14 cellular contexts compared by ENCODE assay signal in genomic region chr10:17585001-17585400, GRCh38. TPM values are rescaled to one million over a fixed set of nuclear protein-coding genes. Genes with fewer than 3 reads are reported as not detected.
DNase-seq lines count a peak whose midpoint lies in the region; ATAC-seq and TF ChIP-seq lines count a peak whose summit lies in the region.
"Had no signal": no experiment of that assay in that cellular context is flagged by ENCODE, and none has a peak within 500 bp of the region (broad histone marks: within the 10 kb centered on the region; RNA-seq: fewer than 3 reads in every experiment).

No MANE protein-coding gene starts in this region.

- H3K4me3 ChIP-seq in GM08714 (ENCODE audit: low read length): peak overlapping the region; percentile 25; the same call in 1 of the 2 replicates
- H3K4me3 ChIP-seq: heart right ventricle had no signal

- no peaks in the 10 kb centered on the region for H3K36me3 Mint-ChIP-seq in MCF 10A (ENCODE audit: insufficient read depth, unreplicated experiment)
- no peaks in the 10 kb centered on the region for H3K36me3 Mint-ChIP-seq in effector memory CD8-positive, alpha-beta T cell (ENCODE audit: insufficient read depth)
- H3K36me3 Mint-ChIP-seq: activated naive CD8-positive, alpha-beta T cell treated with anti-CD3 and anti-CD28 coated beads, Interleukin-2, amount 10 ng/mL, durations not matched to agents 7 days and 5 days; memory B cell had no signal

- CTCF ChIA-PET in MCF 10A (lab: Yijun Ruan, JAX): no interaction called here

- DNase-seq in NOMO-1 treated with DMSO at 0.1 percent for 48 hours (lab: John Stamatoyannopoulos, UW; ENCODE audit: unreplicated experiment) (peak; percentile 80), MCF 10A (ENCODE audit: unreplicated experiment) (no peak), AG08396 (ENCODE audit: low spot score) (no peak), HPDE6-E6E7 (ENCODE audit: extremely low spot score) (no peak)
- DNase-seq in effector memory CD8-positive, alpha-beta T cell: no peak
- DNase-seq: activated CD4-positive, alpha-beta T cell treated with anti-CD3 and anti-CD28 coated beads for 36 hours; activated naive CD8-positive, alpha-beta T cell treated with anti-CD3 and anti-CD28 coated beads, Interleukin-2, amount 10 ng/mL, durations not matched to agents 7 days and 5 days; heart right ventricle; NCI-H1694; retina had no signal

- intact Hi-C loops in MCF 10A (cut with micrococcal nuclease): no loop called here

- H3K4me3 Mint-ChIP-seq in MCF 10A (ENCODE audit: unreplicated experiment): no peak overlapping the region
- H3K4me3 Mint-ChIP-seq in effector memory CD8-positive, alpha-beta T cell: no peak overlapping the region
- H3K4me3 Mint-ChIP-seq: activated CD4-positive, alpha-beta T cell treated with anti-CD3 and anti-CD28 coated beads for 36 hours; activated naive CD8-positive, alpha-beta T cell treated with anti-CD3 and anti-CD28 coated beads, Interleukin-2, amount 10 ng/mL, durations not matched to agents 7 days and 5 days; memory B cell had no signal

- H3K27ac Mint-ChIP-seq in MCF 10A (ENCODE audit: low read depth, unreplicated experiment): no peak overlapping the region
- peak overlapping the region in 1 of 2 donors; percentile 49 for H3K27ac Mint-ChIP-seq in effector memory CD8-positive, alpha-beta T cell
- H3K27ac Mint-ChIP-seq: activated CD4-positive, alpha-beta T cell treated with anti-CD3 and anti-CD28 coated beads for 36 hours; activated naive CD8-positive, alpha-beta T cell treated with anti-CD3 and anti-CD28 coated beads, Interleukin-2, amount 10 ng/mL, durations not matched to agents 7 days and 5 days; memory B cell had no signal

- no peaks in the 10 kb centered on the region for H3K9me3 Mint-ChIP-seq in MCF 10A (ENCODE audit: unreplicated experiment)
- H3K9me3 Mint-ChIP-seq in effector memory CD8-positive, alpha-beta T cell: no peaks in the 10 kb centered on the region
- H3K9me3 Mint-ChIP-seq: activated naive CD8-positive, alpha-beta T cell treated with anti-CD3 and anti-CD28 coated beads, Interleukin-2, amount 10 ng/mL, durations not matched to agents 7 days and 5 days; memory B cell had no signal

- H3K27me3 Mint-ChIP-seq in MCF 10A (ENCODE audit: insufficient read depth, unreplicated experiment): no peaks in the 10 kb centered on the region
- H3K27me3 Mint-ChIP-seq in effector memory CD8-positive, alpha-beta T cell: no peaks in the 10 kb centered on the region
- H3K27me3 Mint-ChIP-seq: activated naive CD8-positive, alpha-beta T cell treated with anti-CD3 and anti-CD28 coated beads, Interleukin-2, amount 10 ng/mL, durations not matched to agents 7 days and 5 days had no signal

- POLR2A ChIA-PET in MCF 10A (lab: Yijun Ruan, JAX): no interaction called here

- BruUV-seq in MCF 10A (replicated peaks; lab: Mats Ljungman, UMichigan): no TSS peak

- H3K4me1 Mint-ChIP-seq in MCF 10A (ENCODE audit: insufficient read depth, unreplicated experiment): no peaks in the 10 kb centered on the region
- peaks cover 0 to 4% of the 10 kb centered on the region in 2 donors for H3K4me1 Mint-ChIP-seq in effector memory CD8-positive, alpha-beta T cell (ENCODE audit: low read depth in 2 of 2)

- peak; percentile 58 for ATAC-seq in GM19438 (IDR thresholded peaks at IDR 0.05; ENCODE audit: low read depth, unreplicated experiment)
- peak; percentile 78 for ATAC-seq in HG02973 (IDR thresholded peaks at IDR 0.05; ENCODE audit: unreplicated experiment)
- no peak for ATAC-seq in effector memory CD8-positive, alpha-beta T cell (replicated peaks)
- ATAC-seq: activated CD4-positive, alpha-beta T cell treated with anti-CD3 and anti-CD28 coated beads for 36 hours; heart right ventricle had no signal

- TF ChIP-seq CTCF in MCF 10A (IDR thresholded peaks at IDR 0.05; ENCODE audit: unreplicated experiment): no peak

RNA-seq across cellular contexts. Expression of gene HACD1, which starts 32.2 kb away (rescaled TPM):
- 29.6 and 34.2 TPM in 2 replicates for total RNA-seq in MCF 10A (2022)

RNA-seq across cellular contexts. Expression of gene STAM, which starts 59.0 kb away (rescaled TPM):
- 35.4 and 55.5 TPM in 2 replicates for total RNA-seq in MCF 10A (2022)
